ENCODE assay signal across 14 cellular contexts in the genomic region with DNA sequence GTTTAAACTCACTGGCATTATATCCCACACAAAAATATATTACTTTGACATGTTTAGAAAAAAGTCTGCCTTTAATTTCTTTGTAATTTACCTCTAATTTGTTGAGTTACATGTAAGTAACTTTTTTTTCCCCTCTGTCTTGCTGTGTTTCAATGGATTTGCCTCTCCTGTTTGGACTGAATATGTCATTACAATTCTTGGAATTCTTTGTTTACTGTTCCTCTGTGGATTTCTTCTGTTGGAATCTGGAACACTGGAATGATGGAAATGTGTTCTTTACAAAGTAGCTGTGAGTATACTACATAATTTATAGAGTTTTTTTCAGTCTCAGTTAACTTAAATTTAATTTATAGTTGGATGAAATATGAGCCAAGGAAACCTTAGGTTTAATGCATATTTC. TPM values are rescaled to one million over a fixed set of nuclear protein-coding genes. Genes with fewer than 3 reads are reported as not detected.
DNase-seq lines count a peak whose midpoint lies in the region; ATAC-seq, FAIRE-seq and TF ChIP-seq lines count a peak whose summit lies in the region.
"Had no signal": no experiment of that assay in that cellular context is flagged by ENCODE, and none has a peak within 500 bp of the region (broad histone marks: within the 10 kb centered on the region; RNA-seq: fewer than 3 reads in every experiment).

No MANE protein-coding gene starts in this region.

- H2AFZ ChIP-seq in fibroblast of lung (ENCODE audit: low read length) (no peak overlapping the region), osteoblast (ENCODE audit: low read length) (no peak overlapping the region)

- no peak for FAIRE-seq in GM12891 (lab: Jason Lieb, UNC)
- FAIRE-seq: endothelial cell of umbilical vein, RCC 7860 had no signal

- DNase-seq in EH (ENCODE audit: low read depth) (peak; percentile 76), RWPE2 (ENCODE audit: low spot score) (no peak), fibroblast of lung (ENCODE audit: low read depth in 2 of 2) (peak; percentile 9 to 62), osteoblast (ENCODE audit: insufficient read length, low spot score, missing footprints) (no peak), GM12891 (ENCODE audit: insufficient read length, low spot score) (no peak), NCI-H2107 treated with DMSO at 0.1 percent for 48 hours (lab: John Stamatoyannopoulos, UW; ENCODE audit: unreplicated experiment) (no peak), upper lobe of right lung (no peak)
- DNase-seq: activated CD8-positive, alpha-beta memory T cell treated with anti-CD3 and anti-CD28 coated beads, Interleukin-2, amount 50 U/mL, for 48 hours; anterior cingulate cortex; MG63; NCI-H345 had no signal

- no peak for TF ChIP-seq CTCF in RWPE2 (IDR thresholded peaks at IDR 0.05; ENCODE audit: poor library complexity, severe bottlenecking)
- no peak for TF ChIP-seq CTCF in fibroblast of lung (conservative IDR thresholded peaks at IDR 0.05 in 1 of 2, IDR thresholded peaks at IDR 0.05 in 1 of 2; ENCODE audit: low read depth in 1 of 2, low read length in 2 of 2)
- TF ChIP-seq CTCF in osteoblast (IDR thresholded peaks at IDR 0.05; ENCODE audit: extremely low read depth, low read depth, low read length), result no peak
- no peak for TF ChIP-seq CTCF in upper lobe of right lung (IDR thresholded peaks at IDR 0.05)

- peak overlapping the region; percentile 13 for H3K27ac ChIP-seq in RWPE2 (ENCODE audit: poor library complexity, severe bottlenecking)
- H3K27ac ChIP-seq in fibroblast of lung (ENCODE audit: insufficient read depth, low read length), result no peak overlapping the region
- H3K27ac ChIP-seq in osteoblast (ENCODE audit: low read depth, low read length), result peak overlapping the region; percentile 25
- no peak overlapping the region for H3K27ac ChIP-seq in upper lobe of right lung

- H3K36me3 ChIP-seq in RWPE2 (ENCODE audit: low read depth) (peaks cover 44% of the 10 kb centered on the region), fibroblast of lung (ENCODE audit: control insufficient read depth, insufficient read depth, low read length) (peaks cover 2% of the 10 kb centered on the region), osteoblast (ENCODE audit: insufficient read depth, low read length) (peaks cover 24% of the 10 kb centered on the region), upper lobe of right lung (peaks cover 15% of the 10 kb centered on the region)

- ATAC-seq in RWPE2 (ENCODE audit: low read depth), result no peak
- ATAC-seq in HG02623 (IDR thresholded peaks at IDR 0.05; ENCODE audit: unreplicated experiment), result no peak
- ATAC-seq in upper lobe of right lung, result no peak

- intact Hi-C loops in upper lobe of right lung (cut with DNase I), result no loop called here

- H3K9me3 ChIP-seq in RWPE2 (ENCODE audit: severe bottlenecking) (no peaks in the 10 kb centered on the region), fibroblast of lung (ENCODE audit: control insufficient read depth, insufficient read depth, low read depth, low read length) (no peaks in the 10 kb centered on the region), osteoblast (ENCODE audit: low read depth, low read length) (no peaks in the 10 kb centered on the region), upper lobe of right lung (no peaks in the 10 kb centered on the region)
- H3K9me3 ChIP-seq: MG63 had no signal

- no peak overlapping the region for H3K4me3 ChIP-seq in RWPE2 (ENCODE audit: severe bottlenecking)
- no peak overlapping the region for H3K4me3 ChIP-seq in fibroblast of lung (replicated peaks in 1 of 4; ENCODE audit: control extremely low read depth in 1 of 4, insufficient read depth in 1 of 4, low read depth in 3 of 4, low read length in 4 of 4)
- no peak overlapping the region for H3K4me3 ChIP-seq in osteoblast (ENCODE audit: insufficient read depth, low read length)
- no peak overlapping the region for H3K4me3 ChIP-seq in upper lobe of right lung
- H3K4me3 ChIP-seq: MG63 had no signal

- H4K20me1 ChIP-seq in fibroblast of lung (ENCODE audit: control insufficient read depth, extremely low read depth, insufficient read depth, low read length) (peaks cover 2% of the 10 kb centered on the region), osteoblast (ENCODE audit: insufficient read depth, low read length) (peaks cover 17% of the 10 kb centered on the region)

- no peak for TF ChIP-seq POLR2A in GM12891 (IDR thresholded peaks at IDR 0.05; ENCODE audit: low read depth, low read length)

- no peak overlapping the region for H3K9ac ChIP-seq in fibroblast of lung (ENCODE audit: insufficient read depth, low read length)

- H3K27me3 ChIP-seq in RWPE2 (ENCODE audit: insufficient read depth, poor library complexity, severe bottlenecking) (no peaks in the 10 kb centered on the region), fibroblast of lung (ENCODE audit: control insufficient read depth, insufficient read depth, low read length) (no peaks in the 10 kb centered on the region), osteoblast (ENCODE audit: insufficient read depth, low read length) (no peaks in the 10 kb centered on the region), upper lobe of right lung (no peaks in the 10 kb centered on the region)
- H3K27me3 ChIP-seq: MG63 had no signal

- H3K79me2 ChIP-seq in fibroblast of lung (ENCODE audit: control insufficient read depth, insufficient read depth, low read length), result peaks cover 90% of the 10 kb centered on the region
- peaks cover 100% of the 10 kb centered on the region for H3K79me2 ChIP-seq in osteoblast (ENCODE audit: insufficient read depth, low read length)

- peaks cover 47% of the 10 kb centered on the region for H3K4me1 ChIP-seq in RWPE2 (ENCODE audit: insufficient read depth, poor library complexity, severe bottlenecking)
- H3K4me1 ChIP-seq in fibroblast of lung (ENCODE audit: control insufficient read depth, extremely low read depth, insufficient read depth, low read length), result peaks cover 7% of the 10 kb centered on the region
- peaks cover 7% of the 10 kb centered on the region for H3K4me1 ChIP-seq in osteoblast (ENCODE audit: insufficient read depth, low read length)
- H3K4me1 ChIP-seq in upper lobe of right lung, result peaks cover 51% of the 10 kb centered on the region

- peak overlapping the region; percentile 54 for H3K4me2 ChIP-seq in fibroblast of lung (ENCODE audit: extremely low read depth, insufficient read depth, low read length)
- H3K4me2 ChIP-seq in osteoblast (ENCODE audit: insufficient read depth, low read length), result peak overlapping the region; percentile 19

TF ChIP-seq in GM12891, 5 proteins besides CTCF, POLR2A, EP300 and RAD21:
- no peak for TF ChIP-seq SPI1 (IDR thresholded peaks at IDR 0.05; ENCODE audit: low read depth, low read length)
- no peak for TF ChIP-seq POU2F2 (IDR thresholded peaks at IDR 0.05; ENCODE audit: low read depth, low read length)
- TF ChIP-seq PAX5 (IDR thresholded peaks at IDR 0.05; ENCODE audit: insufficient read depth, low read length, severe bottlenecking), result no peak
- TF ChIP-seq POLR2AphosphoS5 (IDR thresholded peaks at IDR 0.05; ENCODE audit: low read depth, low read length), result no peak
- TF ChIP-seq TAF1 (IDR thresholded peaks at IDR 0.05; ENCODE audit: low read depth, low read length), result no peak

RNA-seq across cellular contexts. Expression of a gene that starts 30.4 kb away (rescaled TPM):
- 144 and 181 TPM in 2 replicates for total RNA-seq in fibroblast of lung
- polyA plus RNA-seq in fibroblast of lung, result 374 and 576 TPM in 2 replicates
- polyA plus RNA-seq in fibroblast of lung (2012), result 303 and 433 TPM in 2 replicates
- 8.5 and 31.9 TPM in 2 replicates for polyA minus RNA-seq in fibroblast of lung (ENCODE audit: low replicate concordance)
- 178 and 191 TPM in 2 replicates for total RNA-seq in osteoblast
- polyA plus RNA-seq in GM12891 (2012; ENCODE audit: low read depth, missing spikeins), result 234 TPM
- total RNA-seq in upper lobe of right lung, result 202 TPM

Comparison
In these comparisons a context has a peak if more than half of its experiments do, and no peak if none do; other contexts are left out.
1. DNase-seq: peak in EH (single experiment) and fibroblast of lung (2 of 2); none in RWPE2 (single experiment), osteoblast (single experiment), GM12891 (single experiment), NCI-H2107 treated with DMSO at 0.1 percent for 48 hours (single experiment) and upper lobe of right lung (single experiment).
2. H3K27ac ChIP-seq: peak in RWPE2 (single experiment) and osteoblast (single experiment); none in fibroblast of lung (single experiment) and upper lobe of right lung (single experiment).